1 cellular context compared by ENCODE assay signal in genomic region chr5:147432323-147432722, GRCh38.
TF ChIP-seq lines count a peak whose summit lies in the region.

No MANE protein-coding gene starts in this region.

TF ChIP-seq in SK-N-SH treated with all-trans-retinoic acid at 6 μM for 48 hours, 23 proteins besides CTCF, POLR2A, EP300 and RAD21:
- TF ChIP-seq, protein P1, sequence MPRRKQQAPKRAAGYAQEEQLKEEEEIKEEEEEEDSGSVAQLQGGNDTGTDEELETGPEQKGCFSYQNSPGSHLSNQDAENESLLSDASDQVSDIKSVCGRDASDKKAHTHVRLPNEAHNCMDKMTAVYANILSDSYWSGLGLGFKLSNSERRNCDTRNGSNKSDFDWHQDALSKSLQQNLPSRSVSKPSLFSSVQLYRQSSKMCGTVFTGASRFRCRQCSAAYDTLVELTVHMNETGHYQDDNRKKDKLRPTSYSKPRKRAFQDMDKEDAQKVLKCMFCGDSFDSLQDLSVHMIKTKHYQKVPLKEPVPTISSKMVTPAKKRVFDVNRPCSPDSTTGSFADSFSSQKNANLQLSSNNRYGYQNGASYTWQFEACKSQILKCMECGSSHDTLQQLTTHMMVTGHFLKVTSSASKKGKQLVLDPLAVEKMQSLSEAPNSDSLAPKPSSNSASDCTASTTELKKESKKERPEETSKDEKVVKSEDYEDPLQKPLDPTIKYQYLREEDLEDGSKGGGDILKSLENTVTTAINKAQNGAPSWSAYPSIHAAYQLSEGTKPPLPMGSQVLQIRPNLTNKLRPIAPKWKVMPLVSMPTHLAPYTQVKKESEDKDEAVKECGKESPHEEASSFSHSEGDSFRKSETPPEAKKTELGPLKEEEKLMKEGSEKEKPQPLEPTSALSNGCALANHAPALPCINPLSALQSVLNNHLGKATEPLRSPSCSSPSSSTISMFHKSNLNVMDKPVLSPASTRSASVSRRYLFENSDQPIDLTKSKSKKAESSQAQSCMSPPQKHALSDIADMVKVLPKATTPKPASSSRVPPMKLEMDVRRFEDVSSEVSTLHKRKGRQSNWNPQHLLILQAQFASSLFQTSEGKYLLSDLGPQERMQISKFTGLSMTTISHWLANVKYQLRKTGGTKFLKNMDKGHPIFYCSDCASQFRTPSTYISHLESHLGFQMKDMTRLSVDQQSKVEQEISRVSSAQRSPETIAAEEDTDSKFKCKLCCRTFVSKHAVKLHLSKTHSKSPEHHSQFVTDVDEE (CRISPR knock-in tag; IDR thresholded peaks at IDR 0.05) = peak; percentile 72; the same call in 1 of the 2 replicates
- TF ChIP-seq SNAI2 (CRISPR knock-in tag; IDR thresholded peaks at IDR 0.05) = 0 out of 2 replicates have a peak, but pooled peaks have one; percentile 14
- no peak for TF ChIP-seq RARB (CRISPR knock-in tag; IDR thresholded peaks at IDR 0.05)
- peak; percentile 50; the same call in 1 of the 2 replicates for TF ChIP-seq ISL1 (CRISPR knock-in tag; IDR thresholded peaks at IDR 0.05)
- TF ChIP-seq ZNF8 (CRISPR knock-in tag; IDR thresholded peaks at IDR 0.05) = no peak
- TF ChIP-seq TCF4 (CRISPR knock-in tag; IDR thresholded peaks at IDR 0.05; ENCODE audit: borderline replicate concordance) = peak; percentile 72; the same call in 1 of the 2 replicates
- TF ChIP-seq PPARA (CRISPR knock-in tag; IDR thresholded peaks at IDR 0.05; ENCODE audit: borderline replicate concordance) = no peak
